ENCODE assay signal across 9 cellular contexts in the genomic region with DNA sequence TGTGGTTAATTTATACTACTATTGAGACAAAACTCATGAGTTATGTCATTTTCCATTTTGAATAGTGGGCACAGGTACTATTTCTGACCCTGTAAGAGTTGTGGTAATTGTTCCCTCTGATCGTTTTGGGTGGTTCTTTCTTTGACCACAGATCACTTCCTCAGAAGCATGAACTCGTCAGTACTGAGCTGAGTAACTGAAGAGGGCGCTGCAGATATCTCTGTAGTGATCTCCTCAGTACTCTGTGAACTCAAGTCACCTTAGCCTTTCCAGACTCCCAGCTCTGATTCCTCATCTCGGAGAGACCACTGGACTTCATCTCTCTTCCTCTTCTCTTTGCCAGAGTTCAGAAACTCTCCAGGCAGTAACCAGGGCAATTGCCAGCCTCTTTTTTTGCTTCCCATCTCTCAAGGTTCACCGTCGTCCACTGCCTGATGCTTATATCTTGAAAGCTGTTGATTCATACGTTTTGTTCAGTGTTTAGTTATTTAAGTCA. TPM values are rescaled to one million over a fixed set of nuclear protein-coding genes. Genes with fewer than 3 reads are reported as not detected.
DNase-seq lines count a peak whose midpoint lies in the region; ATAC-seq, FAIRE-seq and TF ChIP-seq lines count a peak whose summit lies in the region.
"Had no signal": no experiment of that assay in that cellular context is flagged by ENCODE, and none has a peak within 500 bp of the region (broad histone marks: within the 10 kb centered on the region; RNA-seq: fewer than 3 reads in every experiment).

No MANE protein-coding gene starts in this region.

- H3K9me3 ChIP-seq in A549, result no peaks in the 10 kb centered on the region
- H3K9me3 ChIP-seq in H1 (ENCODE audit: insufficient read depth in 2 of 2, low read depth in 1 of 2, low read length in 1 of 2), result no peaks in the 10 kb centered on the region
- no peaks in the 10 kb centered on the region for H3K9me3 ChIP-seq in smooth muscle cell (replicated peaks; ENCODE audit: low read depth)
- H3K9me3 ChIP-seq in psoas muscle, result no peaks in the 10 kb centered on the region

- H3K27me3 ChIP-seq in H1 (replicated peaks in 1 of 4; ENCODE audit: control insufficient read depth in 3 of 4, extremely low read depth in 1 of 4, insufficient read depth in 3 of 4, low read length in 3 of 4), result no peaks in the 10 kb centered on the region
- peaks cover 8% of the 10 kb centered on the region for H3K27me3 ChIP-seq in smooth muscle cell (ENCODE audit: low read depth)
- H3K27me3 ChIP-seq in psoas muscle (ENCODE audit: insufficient read depth in 3 of 3, low read length in 2 of 3), result peaks cover 0 to 7% (median 0%) of the 10 kb centered on the region in 3 donors

- intact Hi-C loops in psoas muscle (cut with DNase I), result no loop called here

- H4K8ac ChIP-seq in H1 (ENCODE audit: extremely low read depth, insufficient read depth, low read length), result no peak overlapping the region

- H3K36me3 ChIP-seq in H1 (ENCODE audit: control insufficient read depth in 2 of 4, insufficient read depth in 4 of 4, low read length in 3 of 4), result no peaks in the 10 kb centered on the region
- H3K36me3 ChIP-seq in smooth muscle cell (ENCODE audit: low read depth), result no peaks in the 10 kb centered on the region
- H3K36me3 ChIP-seq in psoas muscle (ENCODE audit: insufficient read depth in 1 of 2, low read depth in 1 of 2), result no peaks in the 10 kb centered on the region

- no peak overlapping the region for H2BK12ac ChIP-seq in H1 (ENCODE audit: low read depth, low read length)

- TF ChIP-seq EP300 in A549 (IDR thresholded peaks at IDR 0.05) (no peak), H1 (IDR thresholded peaks at IDR 0.05; ENCODE audit: borderline replicate concordance in 1 of 2, low read depth in 2 of 2, low read length in 2 of 2) (no peak)

- no peak overlapping the region for H3K4ac ChIP-seq in H1 (replicated peaks; ENCODE audit: insufficient read length, low read depth, low read length)

- H2BK15ac ChIP-seq in H1 (ENCODE audit: low read length), result no peak overlapping the region

- no peak overlapping the region for H3K14ac ChIP-seq in H1 (ENCODE audit: insufficient read length)

- no peaks in the 10 kb centered on the region for H3K79me2 ChIP-seq in H1 (ENCODE audit: control insufficient read depth in 1 of 2, insufficient read depth in 2 of 2, low read length in 2 of 2)
- H3K79me2 ChIP-seq in smooth muscle cell (ENCODE audit: low read depth), result no peaks in the 10 kb centered on the region

- H2AK5ac ChIP-seq in H1 (ENCODE audit: low read depth, low read length), result no peak overlapping the region

- peaks cover 55% of the 10 kb centered on the region for H3K27me3 Mint-ChIP-seq in mesothelial cell of epicardium (ENCODE audit: low read depth)

- H3K4me2 ChIP-seq in A549 (no peak overlapping the region), H1 (ENCODE audit: insufficient read depth in 1 of 2, low read depth in 2 of 2, low read length in 2 of 2) (no peak overlapping the region), smooth muscle cell (peak overlapping the region; percentile 12)

- peak in 1 of 2 experiments; percentile 24; a peak in 1 of 5 replicates for TF ChIP-seq RAD21 in A549 (conservative IDR thresholded peaks at IDR 0.05 in 1 of 2, IDR thresholded peaks at IDR 0.05 in 1 of 2)
- TF ChIP-seq RAD21 in H1 (IDR thresholded peaks at IDR 0.05 in 1 of 2, conservative IDR thresholded peaks at IDR 0.05 in 1 of 2; ENCODE audit: low read depth in 2 of 2, low read length in 2 of 2), result peak; percentile 55 to 59

- 19% methylated on average over 7 of the region's 7 CpGs for WGBS in A549 (ENCODE audit: missing lambda C conversion rate)
- WGBS in H1 (ENCODE audit: extremely low coverage in 1 of 2, insufficient coverage in 1 of 2, insufficient read length in 1 of 2, insufficient replicate concordance in 2 of 2, low coverage in 1 of 2, low lambda C conversion rate in 2 of 2, missing lambda C conversion rate in 1 of 2), 2 experiments, result 55% methylated on average over 7 of the region's 7 CpGs; no CpG with 5 or more reads in 1 of the 2 experiments
- WGBS in smooth muscle cell (ENCODE audit: low lambda C conversion rate), result 25% methylated on average over 7 of the region's 7 CpGs
- WGBS in psoas muscle, 3 donors, result 37 to 42% (median 38%) methylated on average over 7 of the region's 7 CpGs

- H4K91ac ChIP-seq in H1 (replicated peaks; ENCODE audit: insufficient read length, low read length), result no peak overlapping the region

- H3K27ac Mint-ChIP-seq in mesothelial cell of epicardium, result no peak overlapping the region

- no peaks in the 10 kb centered on the region for H3K79me1 ChIP-seq in H1 (ENCODE audit: low read depth, low read length)

- H3K4me1 ChIP-seq in A549 (no peaks in the 10 kb centered on the region; the same call in 2 of the 3 replicates), H1 (replicated peaks in 1 of 4; ENCODE audit: control insufficient read depth in 3 of 4, insufficient read depth in 4 of 4, low read length in 3 of 4) (no peaks in the 10 kb centered on the region), smooth muscle cell (ENCODE audit: low read depth) (no peaks in the 10 kb centered on the region), psoas muscle (no peaks in the 10 kb centered on the region)

- no peaks in the 10 kb centered on the region for H3K9me3 Mint-ChIP-seq in mesothelial cell of epicardium

- no peak for TF ChIP-seq CTCF in A549 (IDR thresholded peaks at IDR 0.05)
- TF ChIP-seq CTCF in H1 (IDR thresholded peaks at IDR 0.05; ENCODE audit: control extremely low read depth in 1 of 3, insufficient read depth in 1 of 3, low read depth in 1 of 3, low read length in 3 of 3), result peak in 2 of 3 experiments; percentile 63 to 77; a peak in 3 of 4 replicates
- peak; percentile 21 for TF ChIP-seq CTCF in smooth muscle cell (IDR thresholded peaks at IDR 0.05; ENCODE audit: borderline replicate concordance, insufficient read depth, poor library complexity, severe bottlenecking)
- TF ChIP-seq CTCF in psoas muscle (IDR thresholded peaks at IDR 0.05), result no peak
- no peak for TF ChIP-seq CTCF in mesothelial cell of epicardium (IDR thresholded peaks at IDR 0.05; ENCODE audit: unreplicated experiment)

- no peaks in the 10 kb centered on the region for H3F3A ChIP-seq in smooth muscle cell (ENCODE audit: low read depth)

- no peaks in the 10 kb centered on the region for H3K23me2 ChIP-seq in H1 (ENCODE audit: low read depth, low read length)

- TF ChIP-seq POLR2A in A549 (IDR thresholded peaks at IDR 0.05; ENCODE audit: low read length) (no peak), H1 (IDR thresholded peaks at IDR 0.05; ENCODE audit: control extremely low read depth in 1 of 2, low read depth in 2 of 2, low read length in 2 of 2) (no peak)

- H3K4me3 ChIP-seq in A549 (no peak overlapping the region), H1 (ENCODE audit: extremely low read depth in 1 of 4, insufficient read depth in 2 of 4, low read depth in 3 of 4, low read length in 4 of 4) (no peak overlapping the region), smooth muscle cell (no peak overlapping the region), psoas muscle (no peak overlapping the region)

- peak in 1 of 2 experiments; percentile 40 for DNase-seq in A549 (ENCODE audit: low read depth in 1 of 2, low spot score in 1 of 2)
- peak; percentile 38 for DNase-seq in UCSD-AML1 (lab: John Stamatoyannopoulos, UW; ENCODE audit: unreplicated experiment)
- peak; percentile 7 to 46 for DNase-seq in H1 (ENCODE audit: low read depth in 1 of 2, low spot score in 2 of 2)
- no peak for DNase-seq in smooth muscle cell (lab: John Stamatoyannopoulos, UW; ENCODE audit: unreplicated experiment)
- DNase-seq in psoas muscle, result no peak
- no peak for DNase-seq in mesothelial cell of epicardium (ENCODE audit: low spot score in 2 of 2, unreplicated experiment in 2 of 2)

- 0 out of 2 replicates have a peak overlapping the region, but pooled peaks have one; percentile 93 for H2AFZ ChIP-seq in H1 (ENCODE audit: low read length)
- peak overlapping the region; percentile 10 for H2AFZ ChIP-seq in smooth muscle cell (ENCODE audit: low read depth)

- FAIRE-seq in A549 (lab: Jason Lieb, UNC) (no peak), H1 (lab: Jason Lieb, UNC) (peak; percentile 92)
- FAIRE-seq: endometrium had no signal

- no peak overlapping the region for H3K18ac ChIP-seq in H1 (ENCODE audit: extremely low read depth, low read length)

- H2BK120ac ChIP-seq in H1 (replicated peaks; ENCODE audit: low read depth, low read length), result no peak overlapping the region

- H3K27ac ChIP-seq in A549, result no peak overlapping the region
- no peak overlapping the region for H3K27ac ChIP-seq in H1 (ENCODE audit: low read depth, low read length)
- no peak overlapping the region for H3K27ac ChIP-seq in smooth muscle cell (ENCODE audit: low read depth)
- H3K27ac ChIP-seq in psoas muscle, result no peak overlapping the region

- CTCF ChIA-PET in A549 (lab: Yijun Ruan, JAX), result interaction anchor here (1.0 to 1.3 kb wide), 2 partner anchors 10 to 296 kb away, joined by 3 read pairs; no protein-coding TSS in a partner anchor
- CTCF ChIA-PET in H1 (lab: Charles Lee; ENCODE audit: partially characterized antibody), result interaction anchor here (0.7 to 3.6 kb wide), 18 partner anchors 9 to 238 kb away, joined by 3 to 28 read pairs (median 4); partner anchors contain the start of gene IL1RL1

- no peaks in the 10 kb centered on the region for H3K4me1 Mint-ChIP-seq in mesothelial cell of epicardium

- H4K20me1 ChIP-seq in H1 (replicated peaks in 1 of 2; ENCODE audit: control insufficient read depth in 1 of 2, insufficient read depth in 2 of 2, low read length in 2 of 2) (no peaks in the 10 kb centered on the region), smooth muscle cell (ENCODE audit: low read depth) (no peaks in the 10 kb centered on the region)

- H3K9ac ChIP-seq in H1 (replicated peaks in 1 of 4; ENCODE audit: extremely low read depth in 1 of 4, low read depth in 3 of 4, low read length in 3 of 4) (no peak overlapping the region), smooth muscle cell (ENCODE audit: low read depth) (no peak overlapping the region)

- no peak overlapping the region for H3K23ac ChIP-seq in H1 (ENCODE audit: insufficient read length)

- no peak overlapping the region for H2BK5ac ChIP-seq in H1 (ENCODE audit: low read depth, low read length)

- ATAC-seq in A549, result peak; percentile 43 to 85; a peak in 3 of 6 replicates
- ATAC-seq in GM18907 (IDR thresholded peaks at IDR 0.05; ENCODE audit: unreplicated experiment), result peak; percentile 88
- ATAC-seq in HG03196 (IDR thresholded peaks at IDR 0.05; ENCODE audit: unreplicated experiment), result peak; percentile 91
- ATAC-seq in psoas muscle, result no peak

- H3K4me3 Mint-ChIP-seq in mesothelial cell of epicardium, result no peak overlapping the region

- no peak overlapping the region for H4K5ac ChIP-seq in H1 (ENCODE audit: insufficient read length, low read depth, low read length)

- H3K36me3 Mint-ChIP-seq in mesothelial cell of epicardium, result no peaks in the 10 kb centered on the region

- no peak overlapping the region for H2BK20ac ChIP-seq in H1 (ENCODE audit: low read length)

- POLR2A ChIA-PET in A549 (lab: Yijun Ruan, JAX) (no interaction called here), H1 (lab: Charles Lee; ENCODE audit: partially characterized antibody) (no interaction called here)

- no peak overlapping the region for H3K56ac ChIP-seq in H1 (replicated peaks; ENCODE audit: insufficient read length, low read depth, low read length)

RNA-seq across cellular contexts. Expression of gene IL1RL1, which starts 9.4 kb away (rescaled TPM):
- polyA plus RNA-seq in A549 (2011; rRNA removed) (0.77 and 0.84 TPM in 2 replicates), A549 (2017; fragmentation: RNase III; extraction: RNeasy Plus Mini Kit Qiagen cat#74134 plus additional on column Dnase treatment) (0.03 to 0.04 TPM (median 0.03 TPM) in 3 replicates), H1 (2011; rRNA removed) (not detected in 2 replicates), smooth muscle cell (1.3 and 1.8 TPM in 2 replicates), psoas muscle (10 to 100 TPM in 1 of 3 donors, 1 to 10 TPM in 1, under 1 TPM in 1; 0.48 to 13.1 (median 2.9) TPM)
- polyA plus RNA-seq in A549 (2012; cell fraction: cytosol; rRNA removed), result 0.03 and 0.04 TPM in 2 replicates
- polyA plus RNA-seq in A549 (2012; cell fraction: nucleus; rRNA removed), result 0.18 and 0.21 TPM in 2 replicates
- 0.70 and 0.92 TPM in 2 replicates for polyA minus RNA-seq in A549 (2011; rRNA and poly(A)+ RNA removed)
- not detected in 2 replicates for total RNA-seq in H1 (2021; fragmentation: NEBNext Ultra II Directional; extraction: Animal tissue kit (Norgen Biotek cat#: 25700))
- not detected for polyA plus RNA-seq in H1 (2011; cell fraction: cytosol; rRNA removed)
- polyA plus RNA-seq in H1 (2011; cell fraction: nucleus; rRNA removed), result not detected
- polyA plus RNA-seq in H1 (2012, experiment 1 of 2), result not detected in 4 replicates
- polyA plus RNA-seq in H1 (2012, experiment 2 of 2), result not detected
- not detected for polyA plus RNA-seq in H1 (2013, experiment 1 of 2)
- polyA plus RNA-seq in H1 (2013, experiment 2 of 2), result not detected
- polyA minus RNA-seq in H1 (2011; rRNA and poly(A)+ RNA removed), result not detected in 2 replicates
- not detected for polyA minus RNA-seq in H1 (2011; cell fraction: cytosol; rRNA and poly(A)+ RNA removed)
- polyA minus RNA-seq in H1 (2011; cell fraction: nucleus; rRNA and poly(A)+ RNA removed), result not detected
- total RNA-seq in smooth muscle cell (1.6 and 2.0 TPM in 2 replicates), psoas muscle (10 to 100 TPM in 1 of 4 donors, 1 to 10 TPM in 2, under 1 TPM in 1; 0.43 to 10.4 (median 3.2) TPM), mesothelial cell of epicardium (0.09 to 0.18 TPM in 2 of 3 replicates, not detected in the other)

RNA-seq across cellular contexts. Expression of gene IL18R1, which starts 53.7 kb away (rescaled TPM):
- 2.6 and 3.5 TPM in 2 replicates for polyA plus RNA-seq in A549 (2011; rRNA removed)
- 0.44 and 0.66 TPM in 2 replicates for polyA plus RNA-seq in A549 (2012; cell fraction: cytosol; rRNA removed)
- polyA plus RNA-seq in A549 (2012; cell fraction: nucleus; rRNA removed), result 0.53 and 1.5 TPM in 2 replicates
- 0.73 to 0.99 TPM (median 0.87 TPM) in 3 replicates for polyA plus RNA-seq in A549 (2017; fragmentation: RNase III; extraction: RNeasy Plus Mini Kit Qiagen cat#74134 plus additional on column Dnase treatment)
- polyA minus RNA-seq in A549 (2011; rRNA and poly(A)+ RNA removed), result 1.4 and 2.4 TPM in 2 replicates
- total RNA-seq in H1 (2021; fragmentation: NEBNext Ultra II Directional; extraction: Animal tissue kit (Norgen Biotek cat#: 25700)), result 0.54 TPM in 1 of 2 replicates, not detected in the other
- not detected in 2 replicates for polyA plus RNA-seq in H1 (2011; rRNA removed)
- polyA plus RNA-seq in H1 (2011; cell fraction: cytosol; rRNA removed), result 0.03 TPM
- polyA plus RNA-seq in H1 (2011; cell fraction: nucleus; rRNA removed), result not detected
- 0.09 TPM in 1 of 4 replicates, not detected in the others for polyA plus RNA-seq in H1 (2012, experiment 1 of 2)
- polyA plus RNA-seq in H1 (2012, experiment 2 of 2), result not detected
- 0.12 TPM for polyA plus RNA-seq in H1 (2013, experiment 1 of 2)
- polyA plus RNA-seq in H1 (2013, experiment 2 of 2), result 0.20 TPM
- not detected in 2 replicates for polyA minus RNA-seq in H1 (2011; rRNA and poly(A)+ RNA removed)
- not detected for polyA minus RNA-seq in H1 (2011; cell fraction: cytosol; rRNA and poly(A)+ RNA removed)
- 2.4 TPM for polyA minus RNA-seq in H1 (2011; cell fraction: nucleus; rRNA and poly(A)+ RNA removed)
- 2.2 and 6.0 TPM in 2 replicates for total RNA-seq in smooth muscle cell
- polyA plus RNA-seq in smooth muscle cell, result 1.9 and 2.5 TPM in 2 replicates
- 1 to 10 TPM in 2 of 4 donors, under 1 TPM in 2; 0.80 to 2.1 (median 0.97) TPM for total RNA-seq in psoas muscle
- polyA plus RNA-seq in psoas muscle, result 1 to 10 TPM in 1 of 3 donors, under 1 TPM in 2; 0.26 to 1.2 (median 0.52) TPM
- 0.71 to 2.3 TPM (median 1.1 TPM) in 3 replicates for total RNA-seq in mesothelial cell of epicardium

Comparison
In these comparisons a context has a peak if more than half of its experiments do, and no peak if none do; other contexts are left out.
1. ATAC-seq: peak in A549 (2 of 2), GM18907 (single experiment) and HG03196 (single experiment); none in psoas muscle (0 of 4).
2. DNase-seq: peak in UCSD-AML1 (single experiment) and H1 (2 of 2); none in smooth muscle cell (single experiment), psoas muscle (0 of 2) and mesothelial cell of epicardium (0 of 2).
3. CTCF ChIP-seq: peak in H1 (2 of 3) and smooth muscle cell (single experiment); none in A549 (single experiment), psoas muscle (single experiment) and mesothelial cell of epicardium (single experiment).
4. Of the 18 proteins assayed by ChIP-seq in both H1 and A549: peak only in H1: CTCF; only in A549: none; in both: none; in neither: 16; mixed calls (peak in some experiments, not most) for 1.